ENCODE assay signal across 17 cellular contexts in the genomic region with DNA sequence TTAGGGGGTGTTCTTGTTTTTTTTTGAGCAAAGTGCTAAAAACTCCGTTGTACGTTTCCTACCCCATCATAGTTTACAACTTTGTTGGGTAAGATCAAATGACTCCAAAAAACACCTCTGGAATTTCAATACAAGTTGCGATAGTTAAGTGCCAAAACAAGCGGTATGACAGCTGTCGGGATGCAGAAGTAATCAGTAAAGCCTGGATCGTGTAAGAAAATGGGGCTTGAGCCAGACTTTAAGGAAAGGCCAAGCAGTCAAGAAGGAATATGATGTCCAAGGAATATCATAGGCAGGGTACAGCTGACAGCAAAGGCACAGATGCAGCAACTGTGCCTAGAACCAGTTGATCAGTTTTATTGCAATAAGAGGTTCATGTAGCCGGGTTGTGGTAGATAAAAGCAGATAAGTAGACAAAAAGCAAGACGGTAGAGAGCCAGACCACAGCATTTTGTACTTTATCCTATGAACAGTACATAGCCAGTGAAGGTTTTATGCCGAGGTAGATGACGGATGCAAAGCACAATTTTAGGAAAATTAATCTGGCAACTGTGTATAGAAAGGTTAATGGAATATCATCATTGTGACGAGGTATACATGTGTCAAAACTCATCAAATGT. TPM values are rescaled to one million over a fixed set of nuclear protein-coding genes. Genes with fewer than 3 reads are reported as not detected.
DNase-seq lines count a peak whose midpoint lies in the region; ATAC-seq, FAIRE-seq and TF ChIP-seq lines count a peak whose summit lies in the region.
"Had no signal": no experiment of that assay in that cellular context is flagged by ENCODE, and none has a peak within 500 bp of the region (broad histone marks: within the 10 kb centered on the region; RNA-seq: fewer than 3 reads in every experiment).

No MANE protein-coding gene starts in this region.

- H3K4me2 ChIP-seq in A549: peak overlapping the region; percentile 64

- no peaks in the 10 kb centered on the region for H3K9me3 ChIP-seq in A549
- no peaks in the 10 kb centered on the region for H3K9me3 ChIP-seq in body of pancreas

- TF ChIP-seq RAD21 in A549 (conservative IDR thresholded peaks at IDR 0.05 in 1 of 2, IDR thresholded peaks at IDR 0.05 in 1 of 2): no peak; a peak in 1 of 5 replicates

- peaks cover 60% of the 10 kb centered on the region for H3K36me3 Mint-ChIP-seq in HFFc6 (ENCODE audit: low read depth)
- no peaks in the 10 kb centered on the region for H3K36me3 Mint-ChIP-seq in natural killer cell
- H3K36me3 Mint-ChIP-seq in CD14-positive monocyte: peaks cover 47 to 53% of the 10 kb centered on the region in 2 donors

- H3K27ac Mint-ChIP-seq in HFFc6 (peak overlapping the region; percentile 26), natural killer cell (peak overlapping the region; percentile 13 to 58), CD14-positive monocyte (no peak overlapping the region)

- no peak for FAIRE-seq in A549 (lab: Jason Lieb, UNC)

- POLR2A ChIA-PET in A549 (lab: Yijun Ruan, JAX): interaction anchor here (0.5 to 1.1 kb wide), 8 partner anchors 9 to 473 kb away, joined by 3 to 12 read pairs (median 4); partner anchors contain the start of gene STRIP2

- no peaks in the 10 kb centered on the region for H3K27me3 ChIP-seq in body of pancreas
- H3K27me3 ChIP-seq: brain microvascular endothelial cell had no signal

- DNase-seq in A549 (ENCODE audit: low read depth in 1 of 2, low spot score in 1 of 2) (no peak), HFFc6 (no peak), body of pancreas (peak in 1 of 4 donors; percentile 18), natural killer cell (no peak), CD14-positive monocyte (ENCODE audit: low spot score) (no peak), NCI-H146 treated with DMSO at 0.1 percent for 48 hours (lab: John Stamatoyannopoulos, UW; ENCODE audit: unreplicated experiment) (no peak)
- DNase-seq: activated CD8-positive, alpha-beta memory T cell treated with anti-CD3 and anti-CD28 coated beads, Interleukin-2, amount 50 U/mL, for 4 hours; brain microvascular endothelial cell; NCI-H1694; NCI-H524; RPMI8226; stimulated activated CD4-positive, alpha-beta T cell treated with anti-CD3 and anti-CD28 coated beads, Interleukin-2, amount 100 ng/mL, for 48 hours; stimulated activated naive CD4-positive, alpha-beta T cell treated with Interleukin-2 at 50 U/mL for 16 hours had no signal

- ATAC-seq in A549 (peak; percentile 15 to 20; a peak in 3 of 6 replicates), body of pancreas (peak; percentile 33), natural killer cell (no peak), HG02763 (IDR thresholded peaks at IDR 0.05; ENCODE audit: unreplicated experiment) (no peak), GM18867 (IDR thresholded peaks at IDR 0.05; ENCODE audit: unreplicated experiment) (no peak)

- no peak overlapping the region for H3K4me3 ChIP-seq in A549
- no peak overlapping the region for H3K4me3 ChIP-seq in body of pancreas
- H3K4me3 ChIP-seq: lung had no signal

- H3K4me1 ChIP-seq in A549 (peaks cover 80% of the 10 kb centered on the region), body of pancreas (peaks cover 90% of the 10 kb centered on the region)

- no peak for TF ChIP-seq EP300 in A549 (IDR thresholded peaks at IDR 0.05)

- 85% methylated on average over 11 of the region's 11 CpGs for WGBS in A549 (ENCODE audit: missing lambda C conversion rate)
- WGBS in body of pancreas, 2 donors: 27 to 33% methylated on average over 11 of the region's 11 CpGs

- TF ChIP-seq CTCF in A549 (IDR thresholded peaks at IDR 0.05): no peak
- TF ChIP-seq CTCF in HFFc6 (IDR thresholded peaks at IDR 0.05): no peak
- no peak for TF ChIP-seq CTCF in body of pancreas (IDR thresholded peaks at IDR 0.05)
- TF ChIP-seq CTCF in natural killer cell (IDR thresholded peaks at IDR 0.05): no peak
- no peak for TF ChIP-seq CTCF in CD14-positive monocyte (IDR thresholded peaks at IDR 0.05)

- H3K4me1 Mint-ChIP-seq in HFFc6 (ENCODE audit: low read depth): peaks cover 96% of the 10 kb centered on the region
- peaks cover 68 to 77% of the 10 kb centered on the region in 2 donors for H3K4me1 Mint-ChIP-seq in natural killer cell
- peaks cover 24% of the 10 kb centered on the region for H3K4me1 Mint-ChIP-seq in CD14-positive monocyte

- no peaks in the 10 kb centered on the region for H3K36me3 ChIP-seq in body of pancreas (replicated peaks in 1 of 2; ENCODE audit: insufficient read depth in 1 of 2, low read depth in 2 of 2)

- CTCF ChIA-PET in A549 (lab: Yijun Ruan, JAX): interaction anchor here (0.8 to 1.5 kb wide), 5 partner anchors 9 to 76 kb away, joined by 3 to 7 read pairs (median 5); no protein-coding TSS in a partner anchor

- intact Hi-C loops in body of pancreas (cut with DNase I) (no loop called here), natural killer cell (cut with micrococcal nuclease) (no loop called here), CD14-positive monocyte (cut with micrococcal nuclease) (no loop called here)

- no peaks in the 10 kb centered on the region; the same call in 1 of the 2 replicates for H3K27me3 Mint-ChIP-seq in HFFc6 (ENCODE audit: insufficient read depth)
- no peaks in the 10 kb centered on the region for H3K27me3 Mint-ChIP-seq in natural killer cell (ENCODE audit: low read depth in 2 of 2)
- H3K27me3 Mint-ChIP-seq in CD14-positive monocyte (ENCODE audit: low read depth in 3 of 3): no peaks in the 10 kb centered on the region

- TF ChIP-seq POLR2A in A549 (IDR thresholded peaks at IDR 0.05; ENCODE audit: low read length) (no peak), body of pancreas (IDR thresholded peaks at IDR 0.05) (no peak)

- H3K4me3 Mint-ChIP-seq in HFFc6 (no peak overlapping the region), natural killer cell (peak overlapping the region; percentile 85), CD14-positive monocyte (no peak overlapping the region)

- peak overlapping the region; percentile 73 to 82 for H3K27ac ChIP-seq in A549
- H3K27ac ChIP-seq in body of pancreas: peak overlapping the region; percentile 21 to 82 (median 70)
- H3K27ac ChIP-seq: brain microvascular endothelial cell, parathyroid adenoma had no signal

- H3K9me3 Mint-ChIP-seq in HFFc6: no peaks in the 10 kb centered on the region
- peaks cover 2% of the 10 kb centered on the region in 2 donors for H3K9me3 Mint-ChIP-seq in natural killer cell
- H3K9me3 Mint-ChIP-seq in CD14-positive monocyte: no peaks in the 10 kb centered on the region

TF ChIP-seq in A549, 52 proteins besides CTCF, POLR2A, EP300 and RAD21:
- TF ChIP-seq PHF8 (IDR thresholded peaks at IDR 0.05; ENCODE audit: borderline replicate concordance, low read depth): no peak

RNA-seq across cellular contexts. Expression of gene UBE2H, which starts 45.5 kb away (rescaled TPM):
- 99.2 and 119 TPM in 2 replicates for polyA plus RNA-seq in A549 (2011; rRNA removed)
- polyA plus RNA-seq in A549 (2012; cell fraction: cytosol; rRNA removed): 20.6 and 26.7 TPM in 2 replicates
- 20.0 and 30.7 TPM in 2 replicates for polyA plus RNA-seq in A549 (2012; cell fraction: nucleus; rRNA removed)
- 61.4 to 73.5 TPM (median 69.9 TPM) in 3 replicates for polyA plus RNA-seq in A549 (2017; fragmentation: RNase III; extraction: RNeasy Plus Mini Kit Qiagen cat#74134 plus additional on column Dnase treatment)
- polyA minus RNA-seq in A549 (2011; rRNA and poly(A)+ RNA removed): 47.4 and 49.8 TPM in 2 replicates
- 100 to 1,000 TPM in 4 of 6 experiments, 10 to 100 TPM in 2; 89.7 to 108 (median 105) TPM for total RNA-seq in HFFc6 (2021; fragmentation: NEBNext Ultra II Directional; extraction: Animal tissue kit (Norgen Biotek cat#: 25700))
- total RNA-seq in body of pancreas: 10 to 100 TPM; 92.6 to 93.4 TPM
- 10 to 100 TPM; 80.9 to 86.9 (median 83.1) TPM for total RNA-seq in natural killer cell
- polyA plus RNA-seq in CD14-positive monocyte: 10 to 100 TPM; 12.6 to 26.0 TPM

Comparison
In these comparisons a context has a peak if more than half of its experiments do, and no peak if none do; other contexts are left out.
1. ATAC-seq: peak in A549 (2 of 2) and body of pancreas (single experiment); none in natural killer cell (0 of 3), HG02763 (single experiment) and GM18867 (single experiment).
2. H3K27ac Mint-ChIP-seq: peak in HFFc6 (single experiment) and natural killer cell (2 of 2); none in CD14-positive monocyte (0 of 7).